In the genomic region with DNA sequence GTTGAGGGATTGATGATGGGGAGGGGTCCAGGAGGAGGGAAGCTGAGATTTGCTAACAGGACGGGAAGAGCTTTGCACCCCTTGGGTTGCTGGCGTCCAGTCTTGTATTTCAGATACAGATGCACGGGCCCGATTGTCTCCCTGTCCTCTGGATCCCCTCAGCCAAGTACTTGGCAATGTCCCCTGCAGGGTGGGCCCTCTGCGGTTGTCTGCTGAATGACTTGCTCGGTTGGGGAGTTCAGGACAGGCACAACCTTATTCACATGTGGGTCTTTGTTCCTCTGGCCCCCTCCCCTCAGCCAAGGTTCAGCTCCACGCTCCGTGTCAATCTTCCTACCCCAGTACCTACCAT, we compare ENCODE assay signal across 18 cellular contexts. TPM values are rescaled to one million over a fixed set of nuclear protein-coding genes. Genes with fewer than 3 reads are reported as not detected.
A peak's percentile ranks its signal among the peaks of the same experiment; 100 is the strongest.
DNase-seq lines count a peak whose midpoint lies in the region; ATAC-seq, FAIRE-seq and TF ChIP-seq lines count a peak whose summit lies in the region.
"Had no signal": no experiment of that assay in that cellular context is flagged by ENCODE, and none has a peak within 500 bp of the region (broad histone marks: within the 10 kb centered on the region; RNA-seq: fewer than 3 reads in every experiment).

No MANE protein-coding gene starts in this region.

- H2AFZ ChIP-seq in astrocyte (ENCODE audit: low read depth, low read length): peak overlapping the region; percentile 13

- DNase-seq in NCI-H187 (lab: John Stamatoyannopoulos, UW) (peak; percentile 36 to 81), NCI-H187 treated with DMSO at 0.1 percent for 48 hours (lab: John Stamatoyannopoulos, UW) (no peak), astrocyte (ENCODE audit: low read depth) (no peak), tibial nerve (ENCODE audit: low spot score in 2 of 2) (no peak), DMS 273 treated with DMSO at 0.1 percent for 48 hours (lab: John Stamatoyannopoulos, UW) (no peak), T-cell (no peak)
- DNase-seq: 8988T; H9; left cardiac atrium; pancreas; stimulated activated naive CD4-positive, alpha-beta T cell treated with Interleukin-2 at 50 U/mL for 16 hours had no signal

- H3K36me3 ChIP-seq in astrocyte (ENCODE audit: insufficient read depth, low read length) (no peaks in the 10 kb centered on the region), mesodermal cell (ENCODE audit: control insufficient read depth, insufficient read depth, low read length) (no peaks in the 10 kb centered on the region), tibial nerve (no peaks in the 10 kb centered on the region)
- H3K36me3 ChIP-seq: pancreas had no signal

- H3K4me3 ChIP-seq in astrocyte (ENCODE audit: insufficient read depth, low read depth, low read length) (no peak overlapping the region), mesodermal cell (ENCODE audit: extremely low read depth, insufficient read depth, low read length, poor library complexity, severe bottlenecking) (no peak overlapping the region), tibial nerve (no peak overlapping the region)
- H3K4me3 ChIP-seq: pancreas had no signal

- CTCF ChIA-PET in T-cell (lab: Charles Lee): interaction anchor here in 1 of 2 donors (0.7 kb wide), 1 partner anchor 1758 kb away, joined by 4 read pairs; no protein-coding TSS in a partner anchor

- no peak for TF ChIP-seq POLR2A in tibial nerve (IDR thresholded peaks at IDR 0.05)

- no peak for ATAC-seq in HG03159 (IDR thresholded peaks at IDR 0.05; ENCODE audit: unreplicated experiment)
- ATAC-seq in T-cell (replicated peaks in 1 of 4): no peak

- H3K27me3 ChIP-seq in astrocyte (ENCODE audit: insufficient read depth, low read length) (no peaks in the 10 kb centered on the region), tibial nerve (no peaks in the 10 kb centered on the region)
- H3K27me3 ChIP-seq: pancreas had no signal

- H3K27me3 Mint-ChIP-seq in astrocyte (ENCODE audit: low read depth, unreplicated experiment) (peaks cover 8% of the 10 kb centered on the region), T-cell (peaks cover 0 to 10% of the 10 kb centered on the region in 2 donors)
- H3K27me3 Mint-ChIP-seq: activated naive CD8-positive, alpha-beta T cell; dendritic cell treated with granulocyte-macrophage colony-stimulating factor and Interleukin-4, amounts not matched to agents 40 ng/mL and 50 ng/mL, for 4 days had no signal

- POLR2A ChIA-PET in T-cell (lab: Charles Lee): no interaction called here

- no peaks in the 10 kb centered on the region for H3K79me2 ChIP-seq in astrocyte (ENCODE audit: insufficient read depth, low read length)

- H3K4me1 Mint-ChIP-seq in astrocyte (ENCODE audit: low read depth, unreplicated experiment): peaks cover 48% of the 10 kb centered on the region
- peaks cover 5 to 11% (median 8%) of the 10 kb centered on the region in 3 donors for H3K4me1 Mint-ChIP-seq in T-cell

- H3K9me3 ChIP-seq in astrocyte (ENCODE audit: insufficient read depth, low read depth, low read length) (no peaks in the 10 kb centered on the region), mesodermal cell (ENCODE audit: control insufficient read depth, low read length) (no peaks in the 10 kb centered on the region), tibial nerve (no peaks in the 10 kb centered on the region)
- H3K9me3 ChIP-seq: pancreas had no signal

- H3K36me3 Mint-ChIP-seq in astrocyte (ENCODE audit: low read depth, unreplicated experiment) (no peaks in the 10 kb centered on the region), T-cell (no peaks in the 10 kb centered on the region)
- H3K36me3 Mint-ChIP-seq: activated naive CD8-positive, alpha-beta T cell had no signal

- H3K4me1 ChIP-seq in astrocyte (ENCODE audit: insufficient read depth, low read length) (peaks cover 34% of the 10 kb centered on the region), mesodermal cell (ENCODE audit: control insufficient read depth, insufficient read depth, low read length, poor library complexity, severe bottlenecking) (peaks cover 37% of the 10 kb centered on the region), tibial nerve (peaks cover 0 to 43% (median 21%) of the 10 kb centered on the region in 4 donors)

- no peak for TF ChIP-seq EP300 in tibial nerve (IDR thresholded peaks at IDR 0.05)

- H3K4me2 ChIP-seq in astrocyte (ENCODE audit: low read length): peak overlapping the region; percentile 90

- H3K9ac ChIP-seq in astrocyte (ENCODE audit: low read length): no peak overlapping the region

- 60 to 66% methylated on average over 3 to 6 of the region's 8 CpGs for whole genome bisulfite sequencing in mesodermal cell (ENCODE audit: insufficient coverage in 2 of 2), 2 experiments
- WGBS in tibial nerve, 2 donors: 60 to 62% methylated on average over 8 of the region's 8 CpGs

- H3K27ac ChIP-seq in astrocyte (ENCODE audit: low read depth, low read length) (no peak overlapping the region), mesodermal cell (ENCODE audit: low read depth, low read length, severe bottlenecking) (peak overlapping the region; percentile 58), tibial nerve (peak overlapping the region in 3 of 4 donors; percentile 63 to 84 (median 83))

- H3K4me3 Mint-ChIP-seq in astrocyte (ENCODE audit: unreplicated experiment): no peak overlapping the region
- no peak overlapping the region for H3K4me3 Mint-ChIP-seq in T-cell
- H3K4me3 Mint-ChIP-seq: activated naive CD8-positive, alpha-beta T cell; dendritic cell treated with granulocyte-macrophage colony-stimulating factor and Interleukin-4, amounts not matched to agents 40 ng/mL and 50 ng/mL, for 4 days had no signal

- no peak for FAIRE-seq in astrocyte (lab: Jason Lieb, UNC)
- FAIRE-seq: frontal cortex, pancreas, RCC 7860 had no signal

- H3K27ac Mint-ChIP-seq in astrocyte (ENCODE audit: unreplicated experiment) (peak overlapping the region; percentile 84), T-cell (no peak overlapping the region)
- H3K27ac Mint-ChIP-seq: activated naive CD8-positive, alpha-beta T cell; dendritic cell treated with granulocyte-macrophage colony-stimulating factor and Interleukin-4, amounts not matched to agents 40 ng/mL and 50 ng/mL, for 4 days had no signal

- H3K9me3 Mint-ChIP-seq in astrocyte (ENCODE audit: unreplicated experiment) (no peaks in the 10 kb centered on the region), T-cell (no peaks in the 10 kb centered on the region)
- H3K9me3 Mint-ChIP-seq: dendritic cell treated with granulocyte-macrophage colony-stimulating factor and Interleukin-4, amounts not matched to agents 40 ng/mL and 50 ng/mL, for 4 days; H9 had no signal

- no peaks in the 10 kb centered on the region for H4K20me1 ChIP-seq in astrocyte (ENCODE audit: insufficient read depth, low read length)

- TF ChIP-seq CTCF in astrocyte (IDR thresholded peaks at IDR 0.05; ENCODE audit: insufficient read depth, low read depth, low read length) (no peak), tibial nerve (IDR thresholded peaks at IDR 0.05) (no peak)

RNA-seq across cellular contexts. Expression of gene CPA5, which starts 7.0 kb away (rescaled TPM):
- not detected in 2 replicates for total RNA-seq in astrocyte
- not detected for polyA plus RNA-seq in mesodermal cell (2013, experiment 1 of 2)
- not detected for polyA plus RNA-seq in mesodermal cell (2013, experiment 2 of 2)
- total RNA-seq in tibial nerve: not detected
- 1 to 10 TPM in 4 of 5 donors, not detected in 1; 1.2 to 9.4 (median 4.5) TPM for total RNA-seq in T-cell
- total RNA-seq: frontal cortex, H9, left cardiac atrium had no signal

RNA-seq across cellular contexts. Expression of gene CPA1, which starts 28.7 kb away (rescaled TPM):
- total RNA-seq in astrocyte (not detected in 2 replicates), tibial nerve (10 to 100 TPM in 1 of 4 donors, 1 to 10 TPM in 3; 2.9 to 37.8 (median 6.3) TPM), T-cell (10 to 100 TPM in 3 of 5 donors, not detected in 2; 15.8 to 22.5 (median 16.0) TPM)
- 1.00 TPM for polyA plus RNA-seq in mesodermal cell (2013, experiment 1 of 2)
- 1.3 TPM for polyA plus RNA-seq in mesodermal cell (2013, experiment 2 of 2)
- total RNA-seq: activated CD8-positive, alpha-beta memory T cell treated with anti-CD3 and anti-CD28 coated beads for 36 hours; frontal cortex; H9 had no signal

RNA-seq across cellular contexts. Expression of gene CPA4, which starts 58.7 kb away (rescaled TPM):
- total RNA-seq in astrocyte (98.6 and 111 TPM in 2 replicates), tibial nerve (1 to 10 TPM in 1 of 4 donors, not detected in 3; 5.4 TPM), T-cell (under 1 TPM in 1 of 5 donors, not detected in 4; 0.23 TPM)
- polyA plus RNA-seq in mesodermal cell (2013, experiment 1 of 2): 6.6 TPM
- 6.3 TPM for polyA plus RNA-seq in mesodermal cell (2013, experiment 2 of 2)
- total RNA-seq: activated CD8-positive, alpha-beta memory T cell treated with anti-CD3 and anti-CD28 coated beads for 36 hours; H9 had no signal

Comparison
In these comparisons a context has a peak if more than half of its experiments do, and no peak if none do; other contexts are left out.
1. DNase-seq: peak in NCI-H187 (2 of 2); none in NCI-H187 treated with DMSO at 0.1 percent for 48 hours (single experiment), astrocyte (single experiment), tibial nerve (0 of 2), DMS 273 treated with DMSO at 0.1 percent for 48 hours (single experiment) and T-cell (0 of 34).
2. RNA of gene CPA4, which starts 58.7 kb away (total RNA-seq): 98.6 to 111 TPM in astrocyte; 5.4 TPM in tibial nerve and 0.23 TPM in T-cell; every median in the first group is over 10 times any median in the second.